ENCODE assay signal across 8 cellular contexts in the genomic region with DNA sequence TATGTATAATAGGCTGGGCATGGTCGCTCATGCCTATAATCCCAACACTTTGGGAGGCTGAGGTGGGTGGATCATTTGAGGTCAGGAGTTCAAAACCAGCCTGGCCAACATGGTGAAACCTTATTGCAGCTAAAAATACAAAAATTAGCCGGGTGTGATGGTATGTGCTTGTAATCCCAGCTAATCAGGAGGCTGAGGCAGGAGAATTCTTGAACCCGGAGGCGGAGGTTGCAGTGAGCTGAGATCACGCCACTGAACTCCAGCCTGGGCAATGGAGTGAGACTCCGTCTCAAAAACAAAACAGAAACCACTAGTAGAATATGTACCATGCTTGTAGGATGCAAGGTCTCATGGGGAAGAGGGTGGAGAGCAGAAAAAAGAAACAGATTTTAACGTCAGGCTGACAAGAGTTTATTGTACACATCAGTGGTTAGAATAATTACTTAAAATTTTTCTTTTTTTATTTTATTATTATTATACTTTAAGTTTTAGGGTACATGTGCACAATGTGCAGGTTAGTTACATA. TPM values are rescaled to one million over a fixed set of nuclear protein-coding genes. Genes with fewer than 3 reads are reported as not detected.
DNase-seq lines count a peak whose midpoint lies in the region; ATAC-seq and TF ChIP-seq lines count a peak whose summit lies in the region.
"Not testable (repeated sequence)": the region's sequence is repeated elsewhere in the genome, so short reads cannot be mapped to it uniquely, and the experiment has no call there.

No MANE protein-coding gene starts in this region.

- not testable (repeated sequence) for H2AFZ ChIP-seq in OCI-LY1 (ENCODE audit: low read length)

- H3F3A ChIP-seq in OCI-LY1 (ENCODE audit: insufficient read depth, low read length) = not testable (repeated sequence)

- not testable (repeated sequence) for H3K27me3 ChIP-seq in OCI-LY1 (ENCODE audit: insufficient read depth, low read length)

- not testable (repeated sequence) for H3K9me3 ChIP-seq in OCI-LY1 (ENCODE audit: low read length)

- peak overlapping the region; percentile 51 for H3K27ac ChIP-seq in OCI-LY1 (ENCODE audit: low read depth, low read length, poor library complexity, severe bottlenecking)

- POLR2A ChIA-PET in GM10248 (lab: Yijun Ruan, JAX) = not testable (repeated sequence)

- H3K9ac ChIP-seq in OCI-LY1 (ENCODE audit: low read length) = not testable (repeated sequence)

- ATAC-seq in GM18858 (IDR thresholded peaks at IDR 0.05; ENCODE audit: unreplicated experiment) (peak; percentile 52), GM19438 (IDR thresholded peaks at IDR 0.05; ENCODE audit: low read depth, unreplicated experiment) (peak; percentile 35), GM21723 (IDR thresholded peaks at IDR 0.05; ENCODE audit: unreplicated experiment) (peak; percentile 59), HG02852 (IDR thresholded peaks at IDR 0.05; ENCODE audit: unreplicated experiment) (peak; percentile 50), HG03342 (IDR thresholded peaks at IDR 0.05; ENCODE audit: unreplicated experiment) (peak; percentile 51)

- not testable (repeated sequence) for H3K4me3 ChIP-seq in OCI-LY1 (ENCODE audit: low read depth, low read length, poor library complexity, severe bottlenecking)

- DNase-seq in GM10248 (ENCODE audit: extremely low spot score) (peak; percentile 58), renal cortical epithelial cell (ENCODE audit: low read depth) (peak; percentile 28)

- peaks cover 84% of the 10 kb centered on the region for H3K4me1 ChIP-seq in OCI-LY1 (ENCODE audit: insufficient read depth, low read length, severe bottlenecking)

- TF ChIP-seq CTCF in GM10248 (IDR thresholded peaks at IDR 0.05; ENCODE audit: control extremely low read depth, extremely low read depth, low read depth, missing control alignments); OCI-LY1 (IDR thresholded peaks at IDR 0.05; ENCODE audit: low read length): not testable (repeated sequence)

- H3K9me2 ChIP-seq in OCI-LY1 (ENCODE audit: low read depth, low read length) = not testable (repeated sequence)

- CTCF ChIA-PET in GM10248 (lab: Yijun Ruan, JAX) = not testable (repeated sequence)

- H4K20me1 ChIP-seq in OCI-LY1 (ENCODE audit: insufficient read depth, low read length) = not testable (repeated sequence)

- peaks cover 32% of the 10 kb centered on the region; the same call in 1 of the 2 replicates for H3K79me2 ChIP-seq in OCI-LY1 (ENCODE audit: insufficient read depth, low read length)

- not testable (repeated sequence) for H3K4me2 ChIP-seq in OCI-LY1 (ENCODE audit: low read length)

- not testable (repeated sequence) for H3K36me3 ChIP-seq in OCI-LY1 (ENCODE audit: insufficient read depth, low read length)

RNA-seq across cellular contexts. Expression of a gene that starts 44.1 kb away (rescaled TPM):
- 3.1 and 6.9 TPM in 2 replicates for total RNA-seq in renal cortical epithelial cell
